In genomic region chr11:77095551-77096490, GRCh38 we compare ENCODE assay signal across 23 cellular contexts. TPM values are rescaled to one million over a fixed set of nuclear protein-coding genes. Genes with fewer than 3 reads are reported as not detected.
DNase-seq lines count a peak whose midpoint lies in the region; FAIRE-seq and TF ChIP-seq lines count a peak whose summit lies in the region.
"Had no signal": no experiment of that assay in that cellular context is flagged by ENCODE, and none has a peak within 500 bp of the region (broad histone marks: within the 10 kb centered on the region; RNA-seq: fewer than 3 reads in every experiment).

No MANE protein-coding gene starts in this region.

- H3K9me3 Mint-ChIP-seq in glutamatergic neuron (ENCODE audit: unreplicated experiment) = peaks cover 8% of the 10 kb centered on the region
- H3K9me3 Mint-ChIP-seq in type B pancreatic cell = no peaks in the 10 kb centered on the region
- H3K9me3 Mint-ChIP-seq: activated naive CD8-positive, alpha-beta T cell treated with anti-CD3 and anti-CD28 coated beads, Interleukin-2, amount 50 U/mL, for 24 hours; effector memory CD8-positive, alpha-beta T cell had no signal

- DNase-seq in BE2C (peak; percentile 8), NCI-H446 treated with DMSO at 0.1 percent for 48 hours (lab: John Stamatoyannopoulos, UW) (peak; percentile 93), glutamatergic neuron (no peak), NOMO-1 treated with dmso at 0.1 percent for 144 hours (lab: John Stamatoyannopoulos, UW; ENCODE audit: unreplicated experiment) (no peak), NCI-H187 treated with DMSO at 0.1 percent for 48 hours (lab: John Stamatoyannopoulos, UW) (no peak), type B pancreatic cell (ENCODE audit: extremely low spot score, unreplicated experiment) (no peak), GM12892 (ENCODE audit: insufficient read length) (no peak)
- DNase-seq: ACHN; activated CD4-positive, alpha-beta T cell treated with anti-CD3 and anti-CD28 coated beads for 4 hours; activated naive CD8-positive, alpha-beta T cell treated with anti-CD3 and anti-CD28 coated beads, Interleukin-2, amount 50 U/mL, for 24 hours; DMS153; effector memory CD8-positive, alpha-beta T cell; NCI-H1417 treated with DMSO at 0.1 percent for 48 hours; NCI-H774; PC-9; stimulated activated CD4-positive, alpha-beta T cell treated with anti-CD3 and anti-CD28 coated beads, Interleukin-15, amount 100 ng/mL, for 24 hours had no signal

- peak overlapping the region; percentile 68 for H3K27ac Mint-ChIP-seq in glutamatergic neuron (ENCODE audit: unreplicated experiment)
- H3K27ac Mint-ChIP-seq in type B pancreatic cell = no peak overlapping the region
- H3K27ac Mint-ChIP-seq: activated naive CD8-positive, alpha-beta T cell treated with anti-CD3 and anti-CD28 coated beads, Interleukin-2, amount 50 U/mL, for 24 hours; memory B cell had no signal

- no peak for FAIRE-seq in GM12892 (lab: Jason Lieb, UNC)
- FAIRE-seq: GM12878 had no signal

- no peaks in the 10 kb centered on the region for H3K4me1 Mint-ChIP-seq in glutamatergic neuron (ENCODE audit: low read depth, unreplicated experiment)
- H3K4me1 Mint-ChIP-seq in type B pancreatic cell (ENCODE audit: unreplicated experiment) = peaks cover 5% of the 10 kb centered on the region

- TF ChIP-seq CTCF in BE2C (IDR thresholded peaks at IDR 0.05; ENCODE audit: low read depth, low read length) = no peak
- no peak for TF ChIP-seq CTCF in glutamatergic neuron (IDR thresholded peaks at IDR 0.05; ENCODE audit: partially characterized antibody, unreplicated experiment)
- no peak for TF ChIP-seq CTCF in type B pancreatic cell (conservative IDR thresholded peaks at IDR 0.05)

- H3K27me3 Mint-ChIP-seq in glutamatergic neuron (ENCODE audit: unreplicated experiment) (peaks cover 6% of the 10 kb centered on the region), type B pancreatic cell (no peaks in the 10 kb centered on the region)
- H3K27me3 Mint-ChIP-seq: activated naive CD8-positive, alpha-beta T cell treated with anti-CD3 and anti-CD28 coated beads, Interleukin-2, amount 50 U/mL, for 24 hours; effector memory CD8-positive, alpha-beta T cell had no signal

- TF ChIP-seq POLR2A in GM12892 (IDR thresholded peaks at IDR 0.05; ENCODE audit: low read depth, low read length) = no peak

- H3K4me3 Mint-ChIP-seq in glutamatergic neuron (ENCODE audit: unreplicated experiment) = no peak overlapping the region
- no peak overlapping the region for H3K4me3 Mint-ChIP-seq in type B pancreatic cell
- H3K4me3 Mint-ChIP-seq: activated naive CD8-positive, alpha-beta T cell treated with anti-CD3 and anti-CD28 coated beads, Interleukin-2, amount 50 U/mL, for 24 hours; effector memory CD8-positive, alpha-beta T cell; memory B cell had no signal

- H3K4me1 ChIP-seq in BE2C = no peaks in the 10 kb centered on the region
- peaks cover 0 to 11% of the 10 kb centered on the region in 2 donors for H3K4me1 ChIP-seq in muscle layer of duodenum (ENCODE audit: control insufficient read depth in 1 of 2, insufficient read depth in 2 of 2, low read length in 2 of 2)

- H3K36me3 ChIP-seq in BE2C = no peaks in the 10 kb centered on the region; the same call in 1 of the 2 replicates
- H3K36me3 ChIP-seq in muscle layer of duodenum (ENCODE audit: control insufficient read depth in 1 of 2, insufficient read depth in 2 of 2, low read length in 2 of 2) = peaks cover 0 to 3% of the 10 kb centered on the region in 2 donors

- H3K4me3 ChIP-seq in BE2C (ENCODE audit: low read depth, low read length) = no peak overlapping the region
- H3K4me3 ChIP-seq in muscle layer of duodenum (ENCODE audit: low read depth in 1 of 2, low read length in 2 of 2) = no peak overlapping the region
- H3K4me3 ChIP-seq: GM12878, PC-9 had no signal

- H3K27me3 ChIP-seq in BE2C = no peaks in the 10 kb centered on the region
- H3K27me3 ChIP-seq in muscle layer of duodenum (ENCODE audit: low read depth, low read length) = no peaks in the 10 kb centered on the region

- H3K27ac ChIP-seq in muscle layer of duodenum (ENCODE audit: low read length) = peak overlapping the region; percentile 31
- H3K27ac ChIP-seq: PC-9 had no signal

- peaks cover 6% of the 10 kb centered on the region for H3K36me3 Mint-ChIP-seq in glutamatergic neuron (ENCODE audit: unreplicated experiment)
- H3K36me3 Mint-ChIP-seq in type B pancreatic cell = no peaks in the 10 kb centered on the region

- H3K9me3 ChIP-seq in BE2C (no peaks in the 10 kb centered on the region), muscle layer of duodenum (ENCODE audit: control insufficient read depth in 1 of 2, low read length in 2 of 2) (no peaks in the 10 kb centered on the region)

RNA-seq across cellular contexts. Expression of gene OMP, which starts 6.8 kb away (rescaled TPM):
- polyA plus RNA-seq in BE2C (2012; ENCODE audit: insufficient read depth, insufficient read length, low read depth) = 0.94 TPM
- total RNA-seq in glutamatergic neuron (ENCODE audit: unreplicated experiment) = not detected
- 0.86 and 0.94 TPM in 2 replicates for total RNA-seq in type B pancreatic cell (ENCODE audit: low replicate concordance)
- polyA plus RNA-seq in GM12892 (2012; ENCODE audit: missing spikeins) = not detected
- total RNA-seq: GM12878, H4, M059J, temporal lobe had no signal
- polyA plus RNA-seq: GM12878, neural cell had no signal

RNA-seq across cellular contexts. Expression of gene CAPN5, which starts 29.1 kb away (rescaled TPM):
- polyA plus RNA-seq in BE2C (2012; ENCODE audit: insufficient read depth, insufficient read length, low read depth) = 13.2 TPM
- total RNA-seq in glutamatergic neuron (ENCODE audit: unreplicated experiment) (45.0 TPM), type B pancreatic cell (ENCODE audit: low replicate concordance) (17.9 and 18.8 TPM in 2 replicates)
- polyA plus RNA-seq in GM12892 (2012; ENCODE audit: missing spikeins) = not detected

RNA-seq across cellular contexts. Expression of gene MYO7A, which starts 32.2 kb away (rescaled TPM):
- 0.36 TPM for polyA plus RNA-seq in BE2C (2012; ENCODE audit: insufficient read depth, insufficient read length, low read depth)
- total RNA-seq in glutamatergic neuron (ENCODE audit: unreplicated experiment) = 11.6 TPM
- 2.8 and 5.3 TPM in 2 replicates for total RNA-seq in type B pancreatic cell (ENCODE audit: low replicate concordance)
- polyA plus RNA-seq in GM12892 (2012; ENCODE audit: missing spikeins) = 0.06 TPM
- total RNA-seq: M059J had no signal

Comparison
In these comparisons a context has a peak if more than half of its experiments do, and no peak if none do; other contexts are left out.
1. DNase-seq: peak in BE2C (single experiment) and NCI-H446 treated with DMSO at 0.1 percent for 48 hours (single experiment); none in glutamatergic neuron (single experiment), NOMO-1 treated with dmso at 0.1 percent for 144 hours (single experiment), NCI-H187 treated with DMSO at 0.1 percent for 48 hours (single experiment), type B pancreatic cell (single experiment) and GM12892 (single experiment).